13 cellular contexts compared by ENCODE assay signal in the genomic region with DNA sequence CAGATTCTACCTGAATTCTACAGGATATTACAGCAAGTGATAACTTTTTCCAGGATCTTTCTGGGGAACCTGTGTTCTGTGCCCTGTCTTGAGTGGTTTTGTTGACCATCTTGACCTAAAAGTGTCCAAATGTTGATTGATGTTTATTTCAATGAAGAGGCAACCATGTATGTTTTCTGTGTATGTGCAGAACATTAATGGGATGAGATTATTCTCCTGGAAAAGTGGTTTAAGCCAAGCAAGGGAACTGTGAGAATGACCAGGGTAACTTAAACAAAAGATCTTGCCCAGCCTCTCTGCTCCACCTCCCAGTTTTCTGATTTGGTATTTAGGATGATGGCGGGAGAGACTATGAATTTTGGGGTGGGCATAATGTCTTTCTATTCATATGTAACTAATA. TPM values are rescaled to one million over a fixed set of nuclear protein-coding genes. Genes with fewer than 3 reads are reported as not detected.
DNase-seq lines count a peak whose midpoint lies in the region; ATAC-seq and TF ChIP-seq lines count a peak whose summit lies in the region.
"Had no signal": no experiment of that assay in that cellular context is flagged by ENCODE, and none has a peak within 500 bp of the region (broad histone marks: within the 10 kb centered on the region; RNA-seq: fewer than 3 reads in every experiment).

No MANE protein-coding gene starts in this region.

- ATAC-seq in stimulated activated memory B cell treated with anti-CD40 and anti-IgM and Interleukin-4, amounts not matched to agents 10 μg/mL and 1 μg/mL and 100 μg/mL, for 72 hours: no peak
- no peak for ATAC-seq in GM18909 (IDR thresholded peaks at IDR 0.05; ENCODE audit: poor library complexity, unreplicated experiment)
- ATAC-seq: HepG2; naive thymus-derived CD4-positive, alpha-beta T cell; T-helper 17 cell had no signal

- CTCF ChIA-PET in A673 (lab: Charles Lee): no interaction called here

- peak overlapping the region; percentile 32 for H3K4me3 ChIP-seq in A673 (ENCODE audit: low read depth, low read length, poor library complexity, severe bottlenecking)
- H3K4me3 ChIP-seq in Loucy (ENCODE audit: low read length, poor library complexity, severe bottlenecking): peak overlapping the region; percentile 94
- no peak overlapping the region for H3K4me3 ChIP-seq in osteoblast (ENCODE audit: insufficient read depth, low read length)

- H3K4me2 ChIP-seq in Loucy (ENCODE audit: low read depth, low read length, poor library complexity, severe bottlenecking) (peak overlapping the region; percentile 87), osteoblast (ENCODE audit: insufficient read depth, low read length) (peak overlapping the region; percentile 74)

- no peaks in the 10 kb centered on the region for H3F3A ChIP-seq in Loucy (ENCODE audit: low read depth)

- no peaks in the 10 kb centered on the region for H3K9me2 ChIP-seq in Loucy (replicated peaks; ENCODE audit: low read depth, low read length)

- POLR2A ChIA-PET in A673 (lab: Charles Lee; ENCODE audit: low non-redundant PET): no interaction called here

- no peaks in the 10 kb centered on the region for H3K27me3 ChIP-seq in A673 (replicated peaks; ENCODE audit: insufficient read depth, low read depth, low read length, poor library complexity)
- H3K27me3 ChIP-seq in Loucy (ENCODE audit: insufficient read depth, low read length, poor library complexity, severe bottlenecking): no peaks in the 10 kb centered on the region
- no peaks in the 10 kb centered on the region for H3K27me3 ChIP-seq in osteoblast (ENCODE audit: insufficient read depth, low read length)

- H3K27me3 Mint-ChIP-seq in stimulated activated memory B cell treated with anti-CD40 and anti-IgM and Interleukin-4, amounts not matched to agents 10 μg/mL and 1 μg/mL and 100 μg/mL, for 72 hours: no peaks in the 10 kb centered on the region

- H3K4me1 ChIP-seq in A673 (ENCODE audit: insufficient read depth, low read length, poor library complexity, severe bottlenecking) (peaks cover 32% of the 10 kb centered on the region), Loucy (ENCODE audit: insufficient read depth, low read length, poor library complexity, severe bottlenecking) (peaks cover 75% of the 10 kb centered on the region), osteoblast (ENCODE audit: insufficient read depth, low read length) (peaks cover 21% of the 10 kb centered on the region)

- no peak overlapping the region for H3K27ac Mint-ChIP-seq in stimulated activated memory B cell treated with anti-CD40 and anti-IgM and Interleukin-4, amounts not matched to agents 10 μg/mL and 1 μg/mL and 100 μg/mL, for 72 hours
- H3K27ac Mint-ChIP-seq: T-helper 17 cell had no signal

- peaks cover 24% of the 10 kb centered on the region for H3K4me1 Mint-ChIP-seq in stimulated activated memory B cell treated with anti-CD40 and anti-IgM and Interleukin-4, amounts not matched to agents 10 μg/mL and 1 μg/mL and 100 μg/mL, for 72 hours

- peak overlapping the region; percentile 74 for H3K27ac ChIP-seq in A673 (ENCODE audit: low read depth, low read length, poor library complexity, severe bottlenecking)
- no peak overlapping the region for H3K27ac ChIP-seq in osteoblast (ENCODE audit: low read depth, low read length)

- H3K9me3 Mint-ChIP-seq in stimulated activated memory B cell treated with anti-CD40 and anti-IgM and Interleukin-4, amounts not matched to agents 10 μg/mL and 1 μg/mL and 100 μg/mL, for 72 hours: no peaks in the 10 kb centered on the region

- no peaks in the 10 kb centered on the region for H4K20me1 ChIP-seq in Loucy (ENCODE audit: insufficient read depth, low read length, poor library complexity, severe bottlenecking)
- no peaks in the 10 kb centered on the region for H4K20me1 ChIP-seq in osteoblast (ENCODE audit: insufficient read depth, low read length)

- H3K4me3 Mint-ChIP-seq in stimulated activated memory B cell treated with anti-CD40 and anti-IgM and Interleukin-4, amounts not matched to agents 10 μg/mL and 1 μg/mL and 100 μg/mL, for 72 hours: no peak overlapping the region

- H3K9me3 ChIP-seq in A673 (ENCODE audit: low read depth, low read length, poor library complexity, severe bottlenecking) (peaks cover 7% of the 10 kb centered on the region), Loucy (ENCODE audit: insufficient read depth, low read depth, low read length) (peaks cover 7% of the 10 kb centered on the region; the same call in 1 of the 2 replicates), osteoblast (ENCODE audit: low read depth, low read length) (no peaks in the 10 kb centered on the region)

- H3K79me2 ChIP-seq in Loucy (ENCODE audit: insufficient read depth, low read length) (peaks cover 42% of the 10 kb centered on the region), osteoblast (ENCODE audit: insufficient read depth, low read length) (no peaks in the 10 kb centered on the region)

- H2AFZ ChIP-seq in Loucy (ENCODE audit: low read length) (no peak overlapping the region), osteoblast (ENCODE audit: low read length) (peak overlapping the region; percentile 84)

- intact Hi-C loops in A673 (cut with micrococcal nuclease; ENCODE audit: unreplicated experiment): loop anchor here (5.0 kb wide), 1 partner anchor 158 kb away; the partner anchor contains the start of gene PRKACB

- TF ChIP-seq CTCF in A673 (conservative IDR thresholded peaks at IDR 0.05; ENCODE audit: low read depth, low read length): no peak
- TF ChIP-seq CTCF in Loucy (conservative IDR thresholded peaks at IDR 0.05; ENCODE audit: low read length): no peak
- no peak for TF ChIP-seq CTCF in osteoblast (IDR thresholded peaks at IDR 0.05; ENCODE audit: extremely low read depth, low read depth, low read length)

- peak overlapping the region; percentile 97 for H3K9ac ChIP-seq in Loucy (ENCODE audit: low read depth, low read length, poor library complexity, severe bottlenecking)

- peak; percentile 6 for DNase-seq in A673 (ENCODE audit: low spot score)
- DNase-seq in dermis blood vessel endothelial cell: peak; percentile 18
- DNase-seq in osteoblast (ENCODE audit: insufficient read length, low spot score, missing footprints): peak; percentile 77
- no peak for DNase-seq in stimulated activated CD4-positive, alpha-beta T cell treated with anti-CD3 and anti-CD28 coated beads, Interleukin-1b, Interleukin-23, amount 100 ng/mL, for 48 hours
- DNase-seq in UCSD-AML1 (lab: John Stamatoyannopoulos, UW; ENCODE audit: unreplicated experiment): no peak
- DNase-seq: activated naive CD4-positive, alpha-beta T cell; naive thymus-derived CD4-positive, alpha-beta T cell; NCI-H187; T-helper 17 cell had no signal

- no TSS peak for BruUV-seq in A673 (replicated peaks; lab: Mats Ljungman, UMichigan)

- H3K36me3 Mint-ChIP-seq in stimulated activated memory B cell treated with anti-CD40 and anti-IgM and Interleukin-4, amounts not matched to agents 10 μg/mL and 1 μg/mL and 100 μg/mL, for 72 hours: peaks cover 5% of the 10 kb centered on the region
- H3K36me3 Mint-ChIP-seq: naive thymus-derived CD4-positive, alpha-beta T cell had no signal

- no peaks in the 10 kb centered on the region for H3K36me3 ChIP-seq in A673 (ENCODE audit: insufficient read depth, low read length, poor library complexity, severe bottlenecking)
- no peaks in the 10 kb centered on the region for H3K36me3 ChIP-seq in Loucy (ENCODE audit: insufficient read depth, low read length)
- H3K36me3 ChIP-seq in osteoblast (ENCODE audit: insufficient read depth, low read length): no peaks in the 10 kb centered on the region

RNA-seq across cellular contexts. Expression of gene SAMD13, which starts 1.0 kb away (rescaled TPM):
- 1.2 and 1.6 TPM in 2 replicates for total RNA-seq in A673 (2021)
- 1.0 and 1.5 TPM in 2 replicates for total RNA-seq in dermis blood vessel endothelial cell
- total RNA-seq in osteoblast: under 0.01 and 0.29 TPM in 2 replicates
- total RNA-seq: T-helper 17 cell had no signal

Comparison
In these comparisons a context has a peak if more than half of its experiments do, and no peak if none do; other contexts are left out.
1. DNase-seq: peak in A673 (single experiment), dermis blood vessel endothelial cell (single experiment) and osteoblast (single experiment); none in stimulated activated CD4-positive, alpha-beta T cell treated with anti-CD3 and anti-CD28 coated beads, Interleukin-1b, Interleukin-23, amount 100 ng/mL, for 48 hours (single experiment) and UCSD-AML1 (single experiment).